9 cellular contexts compared by ENCODE assay signal in the genomic region with DNA sequence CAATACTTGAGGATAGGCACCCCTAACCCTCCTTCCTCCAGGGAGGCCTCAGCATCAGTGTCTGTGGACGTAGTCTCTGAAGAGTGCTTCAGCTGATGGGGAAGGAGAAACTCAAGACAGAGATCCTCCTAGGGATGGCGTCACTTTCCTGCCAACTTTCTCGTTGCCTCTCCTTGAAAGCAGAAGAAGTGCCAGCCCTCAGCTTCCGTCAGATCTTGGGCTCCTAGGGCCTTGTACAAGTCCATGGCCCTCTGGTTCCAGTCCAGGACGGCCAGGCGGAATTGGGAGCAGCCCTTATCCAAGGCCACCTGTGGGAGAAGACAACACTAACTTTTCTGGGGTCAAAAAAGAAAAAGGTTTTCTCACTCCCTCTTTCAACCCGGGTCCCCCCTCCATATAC. TPM values are rescaled to one million over a fixed set of nuclear protein-coding genes. Genes with fewer than 3 reads are reported as not detected.
DNase-seq lines count a peak whose midpoint lies in the region; ATAC-seq and TF ChIP-seq lines count a peak whose summit lies in the region.
"Had no signal": no experiment of that assay in that cellular context is flagged by ENCODE, and none has a peak within 500 bp of the region (broad histone marks: within the 10 kb centered on the region; RNA-seq: fewer than 3 reads in every experiment).

No MANE protein-coding gene starts in this region.

- H4K91ac ChIP-seq in neuronal stem cell (ENCODE audit: low read depth, low read length, poor library complexity): no peak overlapping the region

- in situ Hi-C loops in HAP-1 (cut with MboI; ENCODE audit: low sequenced_read_pairs): no loop called here

- H3K36me3 ChIP-seq in HAP-1 (replicated peaks) (peaks cover 4% of the 10 kb centered on the region; the same call in 1 of the 2 replicates), psoas muscle (ENCODE audit: insufficient read depth in 1 of 2, low read depth in 1 of 2) (peaks cover 0 to 11% of the 10 kb centered on the region in 2 donors), neuronal stem cell (replicated peaks in 1 of 2; ENCODE audit: control insufficient read depth in 2 of 2, insufficient read depth in 2 of 2, low read length in 2 of 2) (peaks cover 0 to 7% of the 10 kb centered on the region in 2 donors), colonic mucosa (no peaks in the 10 kb centered on the region)

- no peaks in the 10 kb centered on the region for H3K9me3 ChIP-seq in HAP-1
- no peaks in the 10 kb centered on the region for H3K9me3 ChIP-seq in psoas muscle
- H3K9me3 ChIP-seq in neuronal stem cell (replicated peaks in 1 of 2; ENCODE audit: control insufficient read depth in 2 of 2, insufficient read depth in 1 of 2, low read depth in 1 of 2, low read length in 2 of 2): no peaks in the 10 kb centered on the region
- H3K9me3 ChIP-seq in colonic mucosa: no peaks in the 10 kb centered on the region

- H3K4me3 ChIP-seq in HAP-1 (peak overlapping the region; percentile 73), fibroblast of villous mesenchyme (ENCODE audit: low read depth, low read length) (peak overlapping the region; percentile 62), psoas muscle (peak overlapping the region; percentile 92), neuronal stem cell (ENCODE audit: low read length in 2 of 2) (peak overlapping the region in 1 of 2 donors; percentile 84), colonic mucosa (no peak overlapping the region)

- H3K4me2 ChIP-seq in neuronal stem cell (ENCODE audit: insufficient read depth, low read length, poor library complexity, severe bottlenecking): no peak overlapping the region

- no peak overlapping the region for H3K18ac ChIP-seq in neuronal stem cell (ENCODE audit: low read length)

- H2BK120ac ChIP-seq in neuronal stem cell (ENCODE audit: low read depth, low read length): no peak overlapping the region

- WGBS in psoas muscle, 3 donors: 62 to 77% (median 72%) methylated on average over 7 of the region's 7 CpGs
- no CpG with 5 or more reads among the region's 7 CpGs for WGBS in neuronal stem cell (ENCODE audit: extremely low coverage in 2 of 2, insufficient read length in 2 of 2, insufficient replicate concordance in 1 of 2), 2 donors

- H2BK12ac ChIP-seq in neuronal stem cell (ENCODE audit: low read length): no peak overlapping the region

- H2AK5ac ChIP-seq in neuronal stem cell (ENCODE audit: low read depth, low read length): no peak overlapping the region

- H3K23ac ChIP-seq in neuronal stem cell (ENCODE audit: low read depth, low read length, poor library complexity): no peak overlapping the region

- no peak overlapping the region for H2BK5ac ChIP-seq in neuronal stem cell (ENCODE audit: low read length)

- DNase-seq in HAP-1 (ENCODE audit: low spot score in 2 of 2): no peak
- DNase-seq in fibroblast of villous mesenchyme (ENCODE audit: low read depth): no peak
- no peak for DNase-seq in psoas muscle
- DNase-seq in neuronal stem cell (ENCODE audit: low spot score): no peak
- DNase-seq in colonic mucosa: no peak
- no peak for DNase-seq in DMS79 (lab: John Stamatoyannopoulos, UW)
- DNase-seq: NCI-H774 had no signal

- H3K27me3 ChIP-seq in HAP-1 (ENCODE audit: low read depth): no peaks in the 10 kb centered on the region
- H3K27me3 ChIP-seq in psoas muscle (ENCODE audit: insufficient read depth in 3 of 3, low read length in 2 of 3): no peaks in the 10 kb centered on the region
- H3K27me3 ChIP-seq in neuronal stem cell (ENCODE audit: control insufficient read depth in 3 of 3, insufficient read depth in 3 of 3, low read depth in 1 of 3, low read length in 3 of 3): no peaks in the 10 kb centered on the region
- H3K27me3 ChIP-seq in colonic mucosa: no peaks in the 10 kb centered on the region

- no peak overlapping the region for H3K14ac ChIP-seq in neuronal stem cell (ENCODE audit: low read length)

- H2BK15ac ChIP-seq in neuronal stem cell (ENCODE audit: low read length): no peak overlapping the region

- H3K9ac ChIP-seq in neuronal stem cell (ENCODE audit: low read depth, low read length, poor library complexity) (no peak overlapping the region), colonic mucosa (ENCODE audit: low read depth in 2 of 2, low read length in 2 of 2) (peak overlapping the region in 1 of 2 donors; percentile 86)

- H2AFZ ChIP-seq in neuronal stem cell (ENCODE audit: low read length): no peak overlapping the region

- intact Hi-C loops in psoas muscle (cut with DNase I): loop anchor here (2.0 to 10.0 kb wide), 2 partner anchors 58 to 218 kb away; no protein-coding TSS in a partner anchor
- intact Hi-C loops in colonic mucosa (cut with DNase I): no loop called here

- no peak overlapping the region for H4K8ac ChIP-seq in neuronal stem cell (ENCODE audit: low read depth, low read length)

- no peaks in the 10 kb centered on the region for H3K79me1 ChIP-seq in neuronal stem cell (ENCODE audit: low read depth, low read length)

- no peak for ATAC-seq in psoas muscle
- ATAC-seq in HG03045 (IDR thresholded peaks at IDR 0.05; ENCODE audit: unreplicated experiment): no peak

- peak overlapping the region; percentile 83; the same call in 1 of the 2 replicates for H3K27ac ChIP-seq in VCaP
- H3K27ac ChIP-seq in psoas muscle: peak overlapping the region; percentile 97
- no peak overlapping the region for H3K27ac ChIP-seq in neuronal stem cell (replicated peaks; ENCODE audit: low read length)
- no peak overlapping the region for H3K27ac ChIP-seq in colonic mucosa

- no peak overlapping the region for H3K4ac ChIP-seq in neuronal stem cell (ENCODE audit: low read length)

- TF ChIP-seq CTCF in VCaP (conservative IDR thresholded peaks at IDR 0.05) (no peak), fibroblast of villous mesenchyme (IDR thresholded peaks at IDR 0.05; ENCODE audit: insufficient read depth, low read depth, low read length) (no peak), psoas muscle (IDR thresholded peaks at IDR 0.05) (no peak), colonic mucosa (IDR thresholded peaks at IDR 0.05) (no peak)

- H3K4me1 ChIP-seq in HAP-1 (peaks cover 4% of the 10 kb centered on the region; the same call in 1 of the 2 replicates), psoas muscle (peaks cover 13% of the 10 kb centered on the region), neuronal stem cell (ENCODE audit: control insufficient read depth in 2 of 2, insufficient read depth in 1 of 2, low read depth in 1 of 2, low read length in 2 of 2) (peaks cover 8 to 13% of the 10 kb centered on the region in 2 donors), colonic mucosa (peaks cover 7% of the 10 kb centered on the region)

RNA-seq across cellular contexts. Expression of a gene that starts 1.3 kb away (rescaled TPM):
- total RNA-seq in fibroblast of villous mesenchyme (23.3 and 37.0 TPM in 2 replicates), psoas muscle (10 to 100 TPM; 60.7 to 70.4 (median 66.2) TPM), colonic mucosa (10 to 100 TPM; 55.3 to 77.3 TPM)
- polyA plus RNA-seq in psoas muscle: 100 to 1,000 TPM; 105 to 112 (median 108) TPM
- polyA plus RNA-seq in neuronal stem cell (2013, experiment 1 of 2): 108 TPM
- polyA plus RNA-seq in neuronal stem cell (2013, experiment 2 of 2): 102 TPM

RNA-seq across cellular contexts. Expression of a gene that starts 3.6 kb away (rescaled TPM):
- total RNA-seq in fibroblast of villous mesenchyme (0.64 and 0.86 TPM in 2 replicates), psoas muscle (1 to 10 TPM in 1 of 4 donors, under 1 TPM in 3; 0.19 to 1.6 (median 0.55) TPM), colonic mucosa (under 1 TPM; 0.42 to 0.64 TPM)
- polyA plus RNA-seq in psoas muscle: under 1 TPM; 0.26 to 0.53 (median 0.45) TPM
- polyA plus RNA-seq in neuronal stem cell (2013, experiment 1 of 2): 1.7 TPM
- polyA plus RNA-seq in neuronal stem cell (2013, experiment 2 of 2): 1.6 TPM

RNA-seq across cellular contexts. Expression of a gene that starts 11.6 kb away (rescaled TPM):
- total RNA-seq in fibroblast of villous mesenchyme (37.4 and 39.7 TPM in 2 replicates), psoas muscle (100 to 1,000 TPM; 105 to 120 (median 114) TPM), colonic mucosa (10 to 100 TPM; 24.9 to 27.4 TPM)
- polyA plus RNA-seq in psoas muscle: 100 to 1,000 TPM in 1 of 3 donors, 10 to 100 TPM in 2; 88.2 to 164 (median 92.1) TPM
- 51.8 TPM for polyA plus RNA-seq in neuronal stem cell (2013, experiment 1 of 2)
- polyA plus RNA-seq in neuronal stem cell (2013, experiment 2 of 2): 52.7 TPM

RNA-seq across cellular contexts. Expression of a gene that starts 24.4 kb away (rescaled TPM):
- total RNA-seq in fibroblast of villous mesenchyme (not detected in 2 replicates), psoas muscle (1 to 10 TPM in 2 of 4 donors, under 1 TPM in 2; 0.78 to 5.7 (median 1.3) TPM), colonic mucosa (1 to 10 TPM in 1 of 2 donors, under 1 TPM in 1; 0.54 to 1.4 TPM)
- polyA plus RNA-seq in psoas muscle: 1 to 10 TPM in 1 of 3 donors, under 1 TPM in 2; 0.36 to 1.0 (median 0.51) TPM
- 42.2 TPM for polyA plus RNA-seq in neuronal stem cell (2013, experiment 1 of 2)
- 43.5 TPM for polyA plus RNA-seq in neuronal stem cell (2013, experiment 2 of 2)

RNA-seq across cellular contexts. Expression of a gene that starts 36.4 kb away (rescaled TPM):
- total RNA-seq in fibroblast of villous mesenchyme: under 0.01 and 0.64 TPM in 2 replicates
- under 1 TPM; 0.19 to 0.71 (median 0.28) TPM for total RNA-seq in psoas muscle
- under 1 TPM; 0.11 to 0.20 (median 0.17) TPM for polyA plus RNA-seq in psoas muscle
- 10.1 TPM for polyA plus RNA-seq in neuronal stem cell (2013, experiment 1 of 2)
- polyA plus RNA-seq in neuronal stem cell (2013, experiment 2 of 2): 9.9 TPM
- total RNA-seq in colonic mucosa: 1 to 10 TPM in 1 of 2 donors, under 1 TPM in 1; 0.61 to 1.0 TPM

Comparison
In these comparisons a context has a peak if more than half of its experiments do, and no peak if none do; other contexts are left out.
1. H3K27ac ChIP-seq: peak in VCaP (single experiment) and psoas muscle (single experiment); none in neuronal stem cell (single experiment) and colonic mucosa (single experiment).